Comparison of ENCODE assay signal across 1 cellular context in genomic region chr11:121236115-121237001, GRCh38.
TF ChIP-seq lines count a peak whose summit lies in the region.

No MANE protein-coding gene starts in this region.

TF ChIP-seq in K562, 482 proteins besides CTCF, POLR2A, EP300 and RAD21 (continued from another document):
- no peak for TF ChIP-seq SFPQ (IDR thresholded peaks at IDR 0.05; ENCODE audit: low read depth, low read length)
